Comparison of ENCODE assay signal across 1 cellular context in genomic region chr9:5624655-5625054, GRCh38.
A peak's percentile ranks its signal among the peaks of the same experiment; 100 is the strongest.
TF ChIP-seq lines count a peak whose summit lies in the region.

No MANE protein-coding gene starts in this region.

TF ChIP-seq in GM12878, 131 proteins besides CTCF, POLR2A, EP300 and RAD21 (continued from another document and continues in another):
- TF ChIP-seq ZBED1 (IDR thresholded peaks at IDR 0.05; ENCODE audit: borderline replicate concordance), result no peak; the same call in 1 of the 2 replicates
- TF ChIP-seq SPI1 (IDR thresholded peaks at IDR 0.05; ENCODE audit: borderline replicate concordance, insufficient read depth, low read depth, low read length), result peak; percentile 53; the same call in 1 of the 2 replicates
- TF ChIP-seq EGR1 (IDR thresholded peaks at IDR 0.05; ENCODE audit: borderline replicate concordance in 1 of 2, low read depth in 2 of 2, low read length in 2 of 2), result no peak
- no peak for TF ChIP-seq ZNF622 (IDR thresholded peaks at IDR 0.05)
- peak; percentile 58 for TF ChIP-seq MLLT1 (IDR thresholded peaks at IDR 0.05)
- no peak for TF ChIP-seq BRCA1 (IDR thresholded peaks at IDR 0.05; ENCODE audit: low read depth, low read length)
- TF ChIP-seq BCL3 (IDR thresholded peaks at IDR 0.05; ENCODE audit: borderline replicate concordance, insufficient read depth, low read depth, low read length, poor library complexity, severe bottlenecking), result no peak
- no peak for TF ChIP-seq POLR2AphosphoS5 (IDR thresholded peaks at IDR 0.05; ENCODE audit: low read length)
- TF ChIP-seq CEBPZ (IDR thresholded peaks at IDR 0.05; ENCODE audit: low read depth, low read length), result no peak
- TF ChIP-seq SREBF2 (IDR thresholded peaks at IDR 0.05; ENCODE audit: low read length), result no peak
- TF ChIP-seq REST (IDR thresholded peaks at IDR 0.05; ENCODE audit: low read depth, low read length), result no peak
- peak; percentile 68; the same call in 1 of the 2 replicates for TF ChIP-seq DPF2 (IDR thresholded peaks at IDR 0.05)
- no peak for TF ChIP-seq TARDBP (IDR thresholded peaks at IDR 0.05; ENCODE audit: borderline replicate concordance)
- no peak for TF ChIP-seq CEBPB (IDR thresholded peaks at IDR 0.05; ENCODE audit: borderline replicate concordance in 1 of 2, low read depth in 2 of 2, low read length in 2 of 2)
- no peak for TF ChIP-seq IRF3 (IDR thresholded peaks at IDR 0.05)
- 0 out of 4 replicates have a peak, but pooled peaks of 1 of the 2 experiments have one; percentile 34 for TF ChIP-seq ETV6 (conservative IDR thresholded peaks at IDR 0.05 in 1 of 2, IDR thresholded peaks at IDR 0.05 in 1 of 2; ENCODE audit: borderline replicate concordance in 1 of 2, low read depth in 1 of 2)
- TF ChIP-seq ELK1 (IDR thresholded peaks at IDR 0.05; ENCODE audit: low read depth, low read length), result no peak
- TF ChIP-seq SUPT20H (IDR thresholded peaks at IDR 0.05; ENCODE audit: borderline replicate concordance, control insufficient read depth, low read depth, low read length), result no peak
- no peak for TF ChIP-seq ZNF274 (IDR thresholded peaks at IDR 0.05; ENCODE audit: insufficient read depth, insufficient read length)
- no peak for TF ChIP-seq USF2 (IDR thresholded peaks at IDR 0.05; ENCODE audit: borderline replicate concordance, low read depth, low read length)
- TF ChIP-seq KLF5 (IDR thresholded peaks at IDR 0.05; ENCODE audit: partially characterized antibody), result no peak
- peak; percentile 65; the same call in 1 of the 2 replicates for TF ChIP-seq RELB (IDR thresholded peaks at IDR 0.05; ENCODE audit: low read depth)
- no peak for TF ChIP-seq ZZZ3 (IDR thresholded peaks at IDR 0.05; ENCODE audit: control insufficient read depth, insufficient read length, low read depth)
- TF ChIP-seq ZNF384 (IDR thresholded peaks at IDR 0.05; ENCODE audit: borderline replicate concordance, low read depth, low read length), result 0 out of 2 replicates have a peak, but pooled peaks have one; percentile 3
- TF ChIP-seq MAX (IDR thresholded peaks at IDR 0.05; ENCODE audit: low read depth, low read length), result no peak
- peak; percentile 66; the same call in 1 of the 2 replicates for TF ChIP-seq ATF2 (IDR thresholded peaks at IDR 0.05; ENCODE audit: low read length)
- TF ChIP-seq MXI1 (IDR thresholded peaks at IDR 0.05; ENCODE audit: low read depth, low read length), result no peak
- no peak for TF ChIP-seq IRF4 (IDR thresholded peaks at IDR 0.05; ENCODE audit: low read depth, low read length)
- TF ChIP-seq NFYA (IDR thresholded peaks at IDR 0.05; ENCODE audit: borderline replicate concordance, low read depth, low read length), result no peak
- TF ChIP-seq FOXM1 (IDR thresholded peaks at IDR 0.05; ENCODE audit: low read depth, low read length), result peak; percentile 75
- TF ChIP-seq HDGF (IDR thresholded peaks at IDR 0.05), result no peak
- no peak for TF ChIP-seq ZBTB33 (IDR thresholded peaks at IDR 0.05)
- TF ChIP-seq ASH2L (IDR thresholded peaks at IDR 0.05; ENCODE audit: borderline replicate concordance, low read depth), result no peak
- no peak for TF ChIP-seq ZNF207 (IDR thresholded peaks at IDR 0.05; ENCODE audit: borderline replicate concordance)
- no peak for TF ChIP-seq KDM1A (IDR thresholded peaks at IDR 0.05; ENCODE audit: borderline replicate concordance)
- TF ChIP-seq HDAC2 (IDR thresholded peaks at IDR 0.05), result no peak
- TF ChIP-seq ATF3 (IDR thresholded peaks at IDR 0.05; ENCODE audit: borderline replicate concordance, extremely low read depth, low read depth, low read length), result no peak
- no peak for TF ChIP-seq TCF3 (IDR thresholded peaks at IDR 0.05; ENCODE audit: borderline replicate concordance, insufficient read depth, low read depth, low read length)
- no peak for TF ChIP-seq RB1 (IDR thresholded peaks at IDR 0.05; ENCODE audit: borderline replicate concordance)
